Comparison of ENCODE assay signal across 9 cellular contexts in the genomic region with DNA sequence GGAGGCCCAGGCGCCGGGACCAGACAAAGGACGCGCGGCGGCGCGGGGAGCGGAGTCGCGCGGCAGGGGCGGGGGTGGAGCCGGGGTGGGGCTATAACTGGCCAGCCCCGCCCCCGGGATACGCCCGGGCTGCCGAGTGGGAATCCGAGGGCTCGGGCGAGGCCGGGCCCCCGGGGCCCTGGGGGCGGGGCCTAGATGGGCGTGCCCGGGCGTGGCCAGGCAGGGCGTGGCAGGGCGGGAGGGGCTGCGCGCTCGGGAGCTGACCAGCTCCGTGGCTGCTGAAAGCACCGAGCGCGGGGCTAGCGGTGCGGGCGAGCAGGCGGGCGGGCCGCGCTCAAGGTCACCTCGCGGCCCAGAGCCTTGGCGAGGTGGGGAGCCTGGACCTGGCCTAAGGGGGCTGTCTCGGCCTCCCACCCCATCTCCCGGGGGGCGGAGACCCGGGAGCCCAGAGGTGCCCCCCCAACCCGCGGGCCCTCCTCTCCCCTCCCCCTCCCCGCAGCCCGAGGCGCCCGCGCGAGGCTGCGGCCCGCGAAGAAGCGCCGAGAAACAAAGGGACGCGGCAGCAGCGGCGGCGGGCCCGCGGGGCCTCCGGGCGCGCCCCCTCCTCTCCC. TPM values are rescaled to one million over a fixed set of nuclear protein-coding genes. Genes with fewer than 3 reads are reported as not detected.
DNase-seq lines count a peak whose midpoint lies in the region; TF ChIP-seq lines count a peak whose summit lies in the region.
"Had no signal": no experiment of that assay in that cellular context is flagged by ENCODE, and none has a peak within 500 bp of the region (broad histone marks: within the 10 kb centered on the region; RNA-seq: fewer than 3 reads in every experiment).

No MANE protein-coding gene starts in this region.

- TF ChIP-seq CTCF in tibial artery (IDR thresholded peaks at IDR 0.05), result no peak
- no peak for TF ChIP-seq CTCF in ascending aorta (IDR thresholded peaks at IDR 0.05)

- H3K9me3 ChIP-seq in neuron (ENCODE audit: low read length), result no peaks in the 10 kb centered on the region
- H3K9me3 ChIP-seq in tibial artery, result no peaks in the 10 kb centered on the region
- H3K9me3 ChIP-seq in ascending aorta, result no peaks in the 10 kb centered on the region

- H3K27me3 Mint-ChIP-seq in dendritic cell treated with granulocyte-macrophage colony-stimulating factor and Interleukin-4, amounts not matched to agents 40 ng/mL and 50 ng/mL, for 4 days, result peaks cover 67% of the 10 kb centered on the region
- H3K27me3 Mint-ChIP-seq in immature natural killer cell (ENCODE audit: low read depth in 3 of 3), result peaks cover 16 to 25% (median 19%) of the 10 kb centered on the region in 3 donors

- H3K4me1 Mint-ChIP-seq in dendritic cell treated with granulocyte-macrophage colony-stimulating factor and Interleukin-4, amounts not matched to agents 40 ng/mL and 50 ng/mL, for 4 days (ENCODE audit: low read depth), result peaks cover 36% of the 10 kb centered on the region
- peaks cover 21% of the 10 kb centered on the region in 2 donors for H3K4me1 Mint-ChIP-seq in immature natural killer cell

- H3K4me1 ChIP-seq in neuron (ENCODE audit: insufficient read depth, low read length) (peaks cover 8% of the 10 kb centered on the region), tibial artery (peaks cover 8 to 37% (median 36%) of the 10 kb centered on the region in 4 donors), ascending aorta (peaks cover 3 to 9% of the 10 kb centered on the region in 2 donors)

- H2AFZ ChIP-seq in neuron (ENCODE audit: low read depth, low read length), result no peak overlapping the region

- H3K36me3 ChIP-seq in neuron (ENCODE audit: insufficient read depth, low read length), result peaks cover 40% of the 10 kb centered on the region
- peaks cover 9 to 16% (median 12%) of the 10 kb centered on the region in 3 donors for H3K36me3 ChIP-seq in tibial artery
- H3K36me3 ChIP-seq in ascending aorta, result peaks cover 6 to 14% of the 10 kb centered on the region in 2 donors

- H3K27ac Mint-ChIP-seq in dendritic cell treated with granulocyte-macrophage colony-stimulating factor and Interleukin-4, amounts not matched to agents 40 ng/mL and 50 ng/mL, for 4 days, result peak overlapping the region; percentile 28
- H3K27ac Mint-ChIP-seq in immature natural killer cell, result no peak overlapping the region

- peaks cover 13% of the 10 kb centered on the region for H3K36me3 Mint-ChIP-seq in dendritic cell treated with granulocyte-macrophage colony-stimulating factor and Interleukin-4, amounts not matched to agents 40 ng/mL and 50 ng/mL, for 4 days (ENCODE audit: low read depth)
- H3K36me3 Mint-ChIP-seq in immature natural killer cell, result no peaks in the 10 kb centered on the region

- no peak overlapping the region for H3K4me3 Mint-ChIP-seq in dendritic cell treated with granulocyte-macrophage colony-stimulating factor and Interleukin-4, amounts not matched to agents 40 ng/mL and 50 ng/mL, for 4 days
- no peak overlapping the region for H3K4me3 Mint-ChIP-seq in immature natural killer cell

- no peaks in the 10 kb centered on the region for H3K9me3 Mint-ChIP-seq in dendritic cell treated with granulocyte-macrophage colony-stimulating factor and Interleukin-4, amounts not matched to agents 40 ng/mL and 50 ng/mL, for 4 days
- H3K9me3 Mint-ChIP-seq in immature natural killer cell, result no peaks in the 10 kb centered on the region

- H3K27ac ChIP-seq in tibial artery, result no peak overlapping the region
- H3K27ac ChIP-seq in ascending aorta, result no peak overlapping the region
- H3K27ac ChIP-seq: 22Rv1 had no signal

- peak; percentile 47 for DNase-seq in DMS 273 (lab: John Stamatoyannopoulos, UW; ENCODE audit: unreplicated experiment)
- DNase-seq in DMS 273 treated with DMSO at 0.1 percent for 48 hours (lab: John Stamatoyannopoulos, UW), result no peak
- DNase-seq in NCI-H2081 treated with DMSO at 0.1 percent for 48 hours (lab: John Stamatoyannopoulos, UW), result peak; percentile 7
- no peak for DNase-seq in tibial artery
- no peak for DNase-seq in ascending aorta (ENCODE audit: low spot score in 2 of 2)
- no peak for DNase-seq in immature natural killer cell

- H3K27me3 ChIP-seq in neuron (ENCODE audit: insufficient read depth, low read length), result no peaks in the 10 kb centered on the region
- H3K27me3 ChIP-seq in tibial artery, result peaks cover 22 to 55% of the 10 kb centered on the region in 2 donors
- H3K27me3 ChIP-seq in ascending aorta, result peaks cover 24% of the 10 kb centered on the region

- peak overlapping the region; percentile 86 for H3K4me3 ChIP-seq in neuron (ENCODE audit: low read length)
- H3K4me3 ChIP-seq in tibial artery, result peak overlapping the region in 1 of 2 donors; percentile 18
- peak overlapping the region in 1 of 2 donors; percentile 40 for H3K4me3 ChIP-seq in ascending aorta

- intact Hi-C loops in dendritic cell treated with granulocyte-macrophage colony-stimulating factor and Interleukin-4, amounts not matched to agents 40 ng/mL and 50 ng/mL, for 4 days (cut with micrococcal nuclease), result loop anchor here (5.0 kb wide), 1 partner anchor 237 kb away; no protein-coding TSS in a partner anchor
- intact Hi-C loops in tibial artery (cut with DNase I; ENCODE audit: low total_unique reads) (no loop called here), ascending aorta (cut with DNase I) (no loop called here)

RNA-seq across cellular contexts. Expression of a gene that starts 1.3 kb away (rescaled TPM):
- not detected for total RNA-seq in ascending aorta
- not detected for polyA plus RNA-seq in immature natural killer cell

RNA-seq across cellular contexts. Expression of a gene that starts 26.1 kb away (rescaled TPM):
- total RNA-seq in ascending aorta, result 7.6 TPM
- 1 to 10 TPM in 2 of 3 donors, under 1 TPM in 1; 0.78 to 3.3 (median 1.1) TPM for polyA plus RNA-seq in immature natural killer cell

RNA-seq across cellular contexts. Expression of a gene that starts 44.1 kb away (rescaled TPM):
- 208 TPM for total RNA-seq in ascending aorta
- 10 to 100 TPM; 13.7 to 75.6 (median 28.4) TPM for polyA plus RNA-seq in immature natural killer cell

RNA-seq across cellular contexts. Expression of a gene that starts 44.7 kb away (rescaled TPM):
- not detected for total RNA-seq in ascending aorta
- polyA plus RNA-seq in immature natural killer cell, result not detected

RNA-seq across cellular contexts. Expression of a gene that starts 49.4 kb away (rescaled TPM):
- 27.5 TPM for total RNA-seq in ascending aorta
- polyA plus RNA-seq in immature natural killer cell, result 10 to 100 TPM; 25.6 to 29.4 (median 26.2) TPM

Comparison
In these comparisons a context has a peak if more than half of its experiments do, and no peak if none do; other contexts are left out.
1. DNase-seq: peak in DMS 273 (single experiment) and NCI-H2081 treated with DMSO at 0.1 percent for 48 hours (single experiment); none in DMS 273 treated with DMSO at 0.1 percent for 48 hours (single experiment), tibial artery (0 of 2), ascending aorta (0 of 2) and immature natural killer cell (0 of 3).